ENCODE assay signal across 1 cellular context in the genomic region with DNA sequence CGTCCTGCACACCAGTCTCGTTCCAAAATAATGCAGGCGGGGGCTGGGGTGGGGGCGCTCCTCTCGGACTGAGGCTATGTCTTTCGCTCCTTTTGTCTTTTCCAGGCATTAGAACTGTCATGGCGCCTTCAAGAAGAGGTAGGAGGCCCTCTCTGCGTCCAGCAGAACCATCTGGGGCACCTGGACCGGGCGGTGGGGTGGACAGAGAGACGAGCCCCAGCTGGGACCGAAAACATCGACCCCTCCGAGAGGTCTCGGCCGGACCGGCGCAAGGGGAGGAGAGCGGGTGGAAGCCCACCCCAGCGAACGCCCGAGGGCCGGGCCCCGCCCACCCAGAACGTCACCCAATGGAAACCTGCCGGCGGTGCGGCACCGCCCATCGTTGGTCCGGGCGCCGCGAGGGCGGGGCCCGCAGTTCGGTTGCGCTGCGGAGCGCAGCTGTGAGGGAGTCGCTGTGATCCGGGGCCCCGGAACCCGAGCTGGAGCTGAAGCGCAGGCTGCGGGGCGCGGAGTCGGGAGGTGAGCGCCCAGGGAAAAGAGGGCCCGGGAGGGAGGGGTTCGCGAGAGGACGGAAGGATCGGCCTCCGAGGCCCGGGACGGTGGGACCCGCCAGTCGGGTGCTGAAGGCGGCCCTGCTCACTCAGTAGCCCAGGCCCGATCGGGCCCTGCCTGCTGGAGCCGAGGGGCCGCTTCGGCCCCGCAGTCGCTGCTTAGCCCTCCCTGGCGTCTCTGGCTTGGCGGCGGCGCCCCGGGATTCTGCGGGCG.
TF ChIP-seq lines count a peak whose summit lies in the region.

TSS of gene NRBP1 (plus strand) at position 419 of the 765 bp plus-strand sequence. CDS start 4,643 bp downstream, outside the sequence.

TF ChIP-seq in WTC11, 78 proteins besides CTCF, POLR2A, EP300 and RAD21 (continued from another document):
- TF ChIP-seq, protein P1, sequence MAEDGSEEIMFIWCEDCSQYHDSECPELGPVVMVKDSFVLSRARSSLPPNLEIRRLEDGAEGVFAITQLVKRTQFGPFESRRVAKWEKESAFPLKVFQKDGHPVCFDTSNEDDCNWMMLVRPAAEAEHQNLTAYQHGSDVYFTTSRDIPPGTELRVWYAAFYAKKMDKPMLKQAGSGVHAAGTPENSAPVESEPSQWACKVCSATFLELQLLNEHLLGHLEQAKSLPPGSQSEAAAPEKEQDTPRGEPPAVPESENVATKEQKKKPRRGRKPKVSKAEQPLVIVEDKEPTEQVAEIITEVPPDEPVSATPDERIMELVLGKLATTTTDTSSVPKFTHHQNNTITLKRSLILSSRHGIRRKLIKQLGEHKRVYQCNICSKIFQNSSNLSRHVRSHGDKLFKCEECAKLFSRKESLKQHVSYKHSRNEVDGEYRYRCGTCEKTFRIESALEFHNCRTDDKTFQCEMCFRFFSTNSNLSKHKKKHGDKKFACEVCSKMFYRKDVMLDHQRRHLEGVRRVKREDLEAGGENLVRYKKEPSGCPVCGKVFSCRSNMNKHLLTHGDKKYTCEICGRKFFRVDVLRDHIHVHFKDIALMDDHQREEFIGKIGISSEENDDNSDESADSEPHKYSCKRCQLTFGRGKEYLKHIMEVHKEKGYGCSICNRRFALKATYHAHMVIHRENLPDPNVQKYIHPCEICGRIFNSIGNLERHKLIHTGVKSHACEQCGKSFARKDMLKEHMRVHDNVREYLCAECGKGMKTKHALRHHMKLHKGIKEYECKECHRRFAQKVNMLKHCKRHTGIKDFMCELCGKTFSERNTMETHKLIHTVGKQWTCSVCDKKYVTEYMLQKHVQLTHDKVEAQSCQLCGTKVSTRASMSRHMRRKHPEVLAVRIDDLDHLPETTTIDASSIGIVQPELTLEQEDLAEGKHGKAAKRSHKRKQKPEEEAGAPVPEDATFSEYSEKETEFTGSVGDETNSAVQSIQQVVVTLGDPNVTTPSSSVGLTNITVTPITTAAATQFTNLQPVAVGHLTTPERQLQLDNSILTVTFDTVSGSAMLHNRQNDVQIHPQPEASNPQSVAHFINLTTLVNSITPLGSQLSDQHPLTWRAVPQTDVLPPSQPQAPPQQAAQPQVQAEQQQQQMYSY (CRISPR knock-in tag; IDR thresholded peaks at IDR 0.05): 0 out of 2 replicates have a peak, but pooled peaks have one; percentile 31
- TF ChIP-seq NFE2L1 (CRISPR knock-in tag; IDR thresholded peaks at IDR 0.05) (no peak), CREM (CRISPR knock-in tag; IDR thresholded peaks at IDR 0.05) (no peak; the same call in 1 of the 2 replicates), ZNF138 (CRISPR knock-in tag; conservative IDR thresholded peaks at IDR 0.05) (no peak)
- TF ChIP-seq, protein P2, sequence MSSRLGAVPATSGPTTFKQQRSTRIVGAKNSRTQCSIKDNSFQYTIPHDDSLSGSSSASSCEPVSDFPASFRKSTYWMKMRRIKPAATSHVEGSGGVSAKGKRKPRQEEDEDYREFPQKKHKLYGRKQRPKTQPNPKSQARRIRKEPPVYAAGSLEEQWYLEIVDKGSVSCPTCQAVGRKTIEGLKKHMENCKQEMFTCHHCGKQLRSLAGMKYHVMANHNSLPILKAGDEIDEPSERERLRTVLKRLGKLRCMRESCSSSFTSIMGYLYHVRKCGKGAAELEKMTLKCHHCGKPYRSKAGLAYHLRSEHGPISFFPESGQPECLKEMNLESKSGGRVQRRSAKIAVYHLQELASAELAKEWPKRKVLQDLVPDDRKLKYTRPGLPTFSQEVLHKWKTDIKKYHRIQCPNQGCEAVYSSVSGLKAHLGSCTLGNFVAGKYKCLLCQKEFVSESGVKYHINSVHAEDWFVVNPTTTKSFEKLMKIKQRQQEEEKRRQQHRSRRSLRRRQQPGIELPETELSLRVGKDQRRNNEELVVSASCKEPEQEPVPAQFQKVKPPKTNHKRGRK (CRISPR knock-in tag; IDR thresholded peaks at IDR 0.05; ENCODE audit: borderline replicate concordance): no peak
TF ChIP-seq in WTC11: peak in this region for 18.
